Comparison of ENCODE assay signal across 24 cellular contexts in genomic region chr10:110967645-110968044, GRCh38. TPM values are rescaled to one million over a fixed set of nuclear protein-coding genes. Genes with fewer than 3 reads are reported as not detected.
DNase-seq lines count a peak whose midpoint lies in the region; ATAC-seq, FAIRE-seq and TF ChIP-seq lines count a peak whose summit lies in the region.
"Had no signal": no experiment of that assay in that cellular context is flagged by ENCODE, and none has a peak within 500 bp of the region (broad histone marks: within the 10 kb centered on the region; RNA-seq: fewer than 3 reads in every experiment).

No MANE protein-coding gene starts in this region.

- peak; percentile 45 for ATAC-seq in GM19025 (IDR thresholded peaks at IDR 0.05; ENCODE audit: low read depth, unreplicated experiment)
- peak; percentile 68 for ATAC-seq in HG02852 (IDR thresholded peaks at IDR 0.05; ENCODE audit: unreplicated experiment)
- ATAC-seq in HG03520 (IDR thresholded peaks at IDR 0.05; ENCODE audit: unreplicated experiment): peak; percentile 67
- ATAC-seq: T-helper 17 cell had no signal

- POLR2A ChIA-PET in CD4-positive, alpha-beta memory T cell (lab: Charles Lee; ENCODE audit: partially characterized antibody): no interaction called here

- peak; percentile 66 for FAIRE-seq in G401.6 (lab: Jason Lieb, UNC)
- FAIRE-seq: GM19239, H1 had no signal

- no peak overlapping the region for H3K27ac Mint-ChIP-seq in progenitor cell of endocrine pancreas
- H3K27ac Mint-ChIP-seq in CD4-positive, alpha-beta memory T cell: peak overlapping the region in 1 of 7 donors; percentile 18
- H3K27ac Mint-ChIP-seq: CD4-positive, CD25-positive, alpha-beta regulatory T cell; nephron; T-helper 17 cell had no signal

- H3K27ac ChIP-seq in adrenal gland: no peak overlapping the region
- no peak overlapping the region for H3K27ac ChIP-seq in CD4-positive, alpha-beta memory T cell (ENCODE audit: low read depth, low read length)
- H3K27ac ChIP-seq: ascending aorta, upper lobe of left lung had no signal

- peaks cover 2% of the 10 kb centered on the region for H3K36me3 Mint-ChIP-seq in progenitor cell of endocrine pancreas (ENCODE audit: insufficient read depth)
- H3K36me3 Mint-ChIP-seq in CD4-positive, alpha-beta memory T cell: peaks cover 8 to 14% of the 10 kb centered on the region in 2 donors

- H3K36me3 ChIP-seq in adrenal gland (replicated peaks in 1 of 2): no peaks in the 10 kb centered on the region
- H3K36me3 ChIP-seq in CD4-positive, alpha-beta memory T cell (ENCODE audit: insufficient read depth, low read length): no peaks in the 10 kb centered on the region
- H3K36me3 ChIP-seq: ascending aorta had no signal

- no peaks in the 10 kb centered on the region for H3K27me3 ChIP-seq in adrenal gland
- no peaks in the 10 kb centered on the region for H3K27me3 ChIP-seq in CD4-positive, alpha-beta memory T cell (ENCODE audit: insufficient read depth, low read length)
- H3K27me3 ChIP-seq: ascending aorta, MG63, upper lobe of left lung had no signal

- intact Hi-C loops in adrenal gland (cut with DNase I): no loop called here
- intact Hi-C loops in CD4-positive, alpha-beta memory T cell (cut with micrococcal nuclease): loop anchor here (5.0 kb wide), 1 partner anchor 35 kb away; no protein-coding TSS in a partner anchor

- no peak for TF ChIP-seq CTCF in adrenal gland (IDR thresholded peaks at IDR 0.05)
- TF ChIP-seq CTCF in progenitor cell of endocrine pancreas (IDR thresholded peaks at IDR 0.05; ENCODE audit: unreplicated experiment): no peak

- H3K4me3 Mint-ChIP-seq in progenitor cell of endocrine pancreas (ENCODE audit: low read depth): no peak overlapping the region
- H3K4me3 Mint-ChIP-seq in CD4-positive, alpha-beta memory T cell: no peak overlapping the region
- H3K4me3 Mint-ChIP-seq: CD4-positive, CD25-positive, alpha-beta regulatory T cell; nephron; T-helper 17 cell had no signal

- H3K9me3 Mint-ChIP-seq in progenitor cell of endocrine pancreas (ENCODE audit: low read depth): peaks cover 5% of the 10 kb centered on the region
- H3K9me3 Mint-ChIP-seq in CD4-positive, alpha-beta memory T cell: no peaks in the 10 kb centered on the region
- H3K9me3 Mint-ChIP-seq: nephron had no signal

- H3K4me3 ChIP-seq in adrenal gland: no peak overlapping the region
- no peak overlapping the region for H3K4me3 ChIP-seq in CD4-positive, alpha-beta memory T cell (ENCODE audit: low read length in 2 of 2)
- H3K4me3 ChIP-seq: ascending aorta, MG63, upper lobe of left lung had no signal

- H3K27me3 Mint-ChIP-seq in progenitor cell of endocrine pancreas: no peaks in the 10 kb centered on the region
- no peaks in the 10 kb centered on the region for H3K27me3 Mint-ChIP-seq in CD4-positive, alpha-beta memory T cell
- H3K27me3 Mint-ChIP-seq: CD4-positive, CD25-positive, alpha-beta regulatory T cell; T-helper 17 cell had no signal

- 0 to 2% (median 0%) methylated on average over 1 of the region's 1 CpG for WGBS in adrenal gland, 4 donors

- CTCF ChIA-PET in CD4-positive, alpha-beta memory T cell (lab: Charles Lee; ENCODE audit: partially characterized antibody): no interaction called here

- H3K4me1 ChIP-seq in adrenal gland (replicated peaks in 1 of 2): peaks cover 0 to 6% of the 10 kb centered on the region in 2 donors
- peaks cover 51% of the 10 kb centered on the region for H3K4me1 ChIP-seq in CD4-positive, alpha-beta memory T cell (ENCODE audit: insufficient read depth, low read length)

- no peaks in the 10 kb centered on the region for H3K9me3 ChIP-seq in adrenal gland (replicated peaks in 1 of 3)
- H3K9me3 ChIP-seq in CD4-positive, alpha-beta memory T cell (ENCODE audit: control insufficient read depth in 1 of 2, low read length in 2 of 2): no peaks in the 10 kb centered on the region
- H3K9me3 ChIP-seq: ascending aorta, MG63, upper lobe of left lung had no signal

- TF ChIP-seq POLR2A in adrenal gland (IDR thresholded peaks at IDR 0.05): no peak

- peaks cover 14% of the 10 kb centered on the region for H3K4me1 Mint-ChIP-seq in progenitor cell of endocrine pancreas (ENCODE audit: low read depth)
- H3K4me1 Mint-ChIP-seq in CD4-positive, alpha-beta memory T cell: peaks cover 45 to 69% (median 52%) of the 10 kb centered on the region in 4 donors

- no peak for DNase-seq in adrenal gland
- DNase-seq in progenitor cell of endocrine pancreas (ENCODE audit: low spot score, unreplicated experiment): no peak
- no peak for DNase-seq in CD4-positive, alpha-beta memory T cell
- DNase-seq in NOMO-1 (lab: John Stamatoyannopoulos, UW; ENCODE audit: unreplicated experiment in 2 of 2): no peak
- DNase-seq: activated gamma-delta T cell treated with Interleukin-2 at 50 U/mL for 16 hours; CD4-positive, CD25-positive, alpha-beta regulatory T cell; DND-41; hypothalamus; mesenchymal stem cell; MG63; NCI-H1930; NCI-H510A; SHP77 treated with DMSO at 0.1 percent for 48 hours; stimulated activated naive CD4-positive, alpha-beta T cell; T-helper 17 cell; upper lobe of left lung had no signal

RNA-seq across cellular contexts. Expression of gene SHOC2, which starts 48.2 kb away (rescaled TPM):
- total RNA-seq in adrenal gland: 10 to 100 TPM; 24.1 to 78.2 (median 37.1) TPM
- 10 to 100 TPM; 16.4 to 43.3 (median 16.7) TPM for polyA plus RNA-seq in adrenal gland
- total RNA-seq in progenitor cell of endocrine pancreas: 45.9 and 47.5 TPM in 2 replicates
- 10 to 100 TPM; 67.9 to 69.4 TPM for total RNA-seq in CD4-positive, alpha-beta memory T cell
- polyA plus RNA-seq in CD4-positive, alpha-beta memory T cell: 10 to 100 TPM; 49.8 to 61.3 TPM

RNA-seq across cellular contexts. Expression of gene BBIP1, which starts 48.7 kb away (rescaled TPM):
- total RNA-seq in adrenal gland: 10 to 100 TPM; 14.5 to 51.7 (median 39.8) TPM
- 10 to 100 TPM; 46.5 to 86.9 (median 50.8) TPM for polyA plus RNA-seq in adrenal gland
- total RNA-seq in progenitor cell of endocrine pancreas: 26.8 and 29.9 TPM in 2 replicates
- 10 to 100 TPM; 42.9 to 46.8 TPM for total RNA-seq in CD4-positive, alpha-beta memory T cell
- polyA plus RNA-seq in CD4-positive, alpha-beta memory T cell: 10 to 100 TPM; 24.4 to 28.5 TPM
